ENCODE assay signal across 17 cellular contexts in genomic region chr10:124997791-124998623, GRCh38. TPM values are rescaled to one million over a fixed set of nuclear protein-coding genes. Genes with fewer than 3 reads are reported as not detected.
DNase-seq lines count a peak whose midpoint lies in the region; FAIRE-seq and TF ChIP-seq lines count a peak whose summit lies in the region.
"Had no signal": no experiment of that assay in that cellular context is flagged by ENCODE, and none has a peak within 500 bp of the region (broad histone marks: within the 10 kb centered on the region; RNA-seq: fewer than 3 reads in every experiment).

No MANE protein-coding gene starts in this region.

- no peaks in the 10 kb centered on the region for H3K9me3 Mint-ChIP-seq in activated naive CD4-positive, alpha-beta T cell treated with anti-CD3 and anti-CD28 coated beads, Interleukin-2, amount 10 ng/mL, durations not matched to agents 7 days and 5 days
- H3K9me3 Mint-ChIP-seq in astrocyte (ENCODE audit: unreplicated experiment) (no peaks in the 10 kb centered on the region), type B pancreatic cell (no peaks in the 10 kb centered on the region)
- H3K9me3 Mint-ChIP-seq: activated T-helper 1 cell treated with anti-CD3 and anti-CD28 coated beads, Interleukin-12 subunit alpha, Interleukin-12 subunit beta, Interleukin-2, Interleukin-4 antibody, amounts not matched to agents 30 ng/mL and 10 ng/mL and 1 ng/mL, durations not matched to agents 14 hours and 24 hours and 36 hours; nephron had no signal

- H3K4me3 Mint-ChIP-seq in activated naive CD4-positive, alpha-beta T cell treated with anti-CD3 and anti-CD28 coated beads, Interleukin-2, amount 10 ng/mL, durations not matched to agents 7 days and 5 days, result no peak overlapping the region
- H3K4me3 Mint-ChIP-seq in astrocyte (ENCODE audit: unreplicated experiment), result no peak overlapping the region
- no peak overlapping the region for H3K4me3 Mint-ChIP-seq in type B pancreatic cell
- H3K4me3 Mint-ChIP-seq: activated T-helper 1 cell treated with anti-CD3 and anti-CD28 coated beads, Interleukin-12 subunit alpha, Interleukin-12 subunit beta, Interleukin-2, Interleukin-4 antibody, amounts not matched to agents 30 ng/mL and 10 ng/mL and 1 ng/mL, durations not matched to agents 14 hours and 24 hours and 36 hours; nephron had no signal

- DNase-seq in activated naive CD4-positive, alpha-beta T cell treated with anti-CD3 and anti-CD28 coated beads, Interleukin-2, amount 10 ng/mL, durations not matched to agents 7 days and 5 days, result peak; percentile 16
- no peak for DNase-seq in activated naive CD4-positive, alpha-beta T cell treated with Interleukin-2 at 50 U/mL for 16 hours
- DNase-seq in astrocyte (ENCODE audit: low read depth) (no peak), lower leg skin (ENCODE audit: low spot score in 2 of 2) (peak; percentile 17 to 82), type B pancreatic cell (ENCODE audit: extremely low spot score, unreplicated experiment) (peak; percentile 70), H4 (ENCODE audit: low spot score) (no peak), HCEC 1CT (no peak), NCI-H2029 (lab: John Stamatoyannopoulos, UW) (no peak)
- DNase-seq: GDM1; NCI-H187; NCI-H524; PC-3; stimulated activated naive CD4-positive, alpha-beta T cell treated with Interleukin-2 at 50 U/mL for 16 hours had no signal

- no peaks in the 10 kb centered on the region for H3K9me3 ChIP-seq in astrocyte (ENCODE audit: insufficient read depth, low read depth, low read length)
- H3K9me3 ChIP-seq: Caco-2 had no signal

- H3K27ac Mint-ChIP-seq in activated naive CD4-positive, alpha-beta T cell treated with anti-CD3 and anti-CD28 coated beads, Interleukin-2, amount 10 ng/mL, durations not matched to agents 7 days and 5 days, result no peak overlapping the region
- peak overlapping the region; percentile 47 for H3K27ac Mint-ChIP-seq in astrocyte (ENCODE audit: unreplicated experiment)
- no peak overlapping the region for H3K27ac Mint-ChIP-seq in type B pancreatic cell
- H3K27ac Mint-ChIP-seq: activated T-helper 1 cell treated with anti-CD3 and anti-CD28 coated beads, Interleukin-12 subunit alpha, Interleukin-12 subunit beta, Interleukin-2, Interleukin-4 antibody, amounts not matched to agents 30 ng/mL and 10 ng/mL and 1 ng/mL, durations not matched to agents 14 hours and 24 hours and 36 hours had no signal

- FAIRE-seq in astrocyte (lab: Jason Lieb, UNC), result no peak

- no peak for TF ChIP-seq POLR2A in lower leg skin (IDR thresholded peaks at IDR 0.05)

- TF ChIP-seq CTCF in astrocyte (IDR thresholded peaks at IDR 0.05; ENCODE audit: insufficient read depth, low read depth, low read length) (no peak), lower leg skin (IDR thresholded peaks at IDR 0.05) (no peak), type B pancreatic cell (conservative IDR thresholded peaks at IDR 0.05) (no peak)

- H3K27me3 Mint-ChIP-seq in activated naive CD4-positive, alpha-beta T cell treated with anti-CD3 and anti-CD28 coated beads, Interleukin-2, amount 10 ng/mL, durations not matched to agents 7 days and 5 days, result peaks cover 13% of the 10 kb centered on the region
- H3K27me3 Mint-ChIP-seq in astrocyte (ENCODE audit: low read depth, unreplicated experiment) (no peaks in the 10 kb centered on the region), type B pancreatic cell (no peaks in the 10 kb centered on the region)

- H3K27me3 ChIP-seq in astrocyte (ENCODE audit: insufficient read depth, low read length), result no peaks in the 10 kb centered on the region

- no peaks in the 10 kb centered on the region for H3K4me1 Mint-ChIP-seq in activated naive CD4-positive, alpha-beta T cell treated with anti-CD3 and anti-CD28 coated beads, Interleukin-2, amount 10 ng/mL, durations not matched to agents 7 days and 5 days
- H3K4me1 Mint-ChIP-seq in astrocyte (ENCODE audit: low read depth, unreplicated experiment) (peaks cover 5% of the 10 kb centered on the region), type B pancreatic cell (ENCODE audit: unreplicated experiment) (no peaks in the 10 kb centered on the region)

- no peak overlapping the region for H3K9ac ChIP-seq in astrocyte (ENCODE audit: low read length)

- H3K4me3 ChIP-seq in astrocyte (ENCODE audit: insufficient read depth, low read depth, low read length), result no peak overlapping the region
- H3K4me3 ChIP-seq in lower leg skin (ENCODE audit: low read depth, poor library complexity, severe bottlenecking), result no peak overlapping the region

- H2AFZ ChIP-seq in astrocyte (ENCODE audit: low read depth, low read length), result no peak overlapping the region

- H3K4me2 ChIP-seq in astrocyte (ENCODE audit: low read length), result no peak overlapping the region

- H3K4me1 ChIP-seq in astrocyte (ENCODE audit: insufficient read depth, low read length), result peaks cover 21% of the 10 kb centered on the region
- H3K4me1 ChIP-seq: Caco-2 had no signal

- H3K36me3 ChIP-seq in astrocyte (ENCODE audit: insufficient read depth, low read length), result peaks cover 10% of the 10 kb centered on the region

- CTCF ChIA-PET in activated naive CD4-positive, alpha-beta T cell treated with anti-CD3 and anti-CD28 coated beads, Interleukin-2, amount 10 ng/mL, durations not matched to agents 7 days and 5 days (lab: Charles Lee), result no interaction called here

- H3K79me2 ChIP-seq in astrocyte (ENCODE audit: insufficient read depth, low read length), result peaks cover 30% of the 10 kb centered on the region

- peaks cover 84% of the 10 kb centered on the region for H4K20me1 ChIP-seq in astrocyte (ENCODE audit: insufficient read depth, low read length)

- H3K27ac ChIP-seq in astrocyte (ENCODE audit: low read depth, low read length), result no peak overlapping the region
- H3K27ac ChIP-seq: HL-60 had no signal

- intact Hi-C loops in lower leg skin (cut with DNase I; ENCODE audit: low total_unique reads), result no loop called here

- no peaks in the 10 kb centered on the region for H3K36me3 Mint-ChIP-seq in activated naive CD4-positive, alpha-beta T cell treated with anti-CD3 and anti-CD28 coated beads, Interleukin-2, amount 10 ng/mL, durations not matched to agents 7 days and 5 days
- peaks cover 15% of the 10 kb centered on the region for H3K36me3 Mint-ChIP-seq in astrocyte (ENCODE audit: low read depth, unreplicated experiment)
- H3K36me3 Mint-ChIP-seq in type B pancreatic cell, result peaks cover 19% of the 10 kb centered on the region

- WGBS in lower leg skin, 2 donors, result 76 to 88% methylated on average over 19 to 32 of the region's 35 CpGs

RNA-seq across cellular contexts. Expression of gene ZRANB1, which starts 56.1 kb away (rescaled TPM):
- 24.5 and 24.9 TPM in 2 replicates for total RNA-seq in astrocyte
- 10 to 100 TPM; 26.5 to 40.6 (median 35.0) TPM for total RNA-seq in lower leg skin
- total RNA-seq in type B pancreatic cell (ENCODE audit: low replicate concordance), result 18.8 and 24.5 TPM in 2 replicates
- total RNA-seq in H4 (2014; rRNA removed; shearing (Covaris generic)), result 20.9 and 22.2 TPM in 2 replicates

Comparison
In these comparisons a context has a peak if more than half of its experiments do, and no peak if none do; other contexts are left out.
1. DNase-seq: peak in activated naive CD4-positive, alpha-beta T cell treated with anti-CD3 and anti-CD28 coated beads, Interleukin-2, amount 10 ng/mL, durations not matched to agents 7 days and 5 days (single experiment), lower leg skin (2 of 2) and type B pancreatic cell (single experiment); none in activated naive CD4-positive, alpha-beta T cell treated with Interleukin-2 at 50 U/mL for 16 hours (single experiment), astrocyte (single experiment), H4 (single experiment), HCEC 1CT (single experiment) and NCI-H2029 (single experiment).